ENCODE assay signal across 11 cellular contexts in the genomic region with DNA sequence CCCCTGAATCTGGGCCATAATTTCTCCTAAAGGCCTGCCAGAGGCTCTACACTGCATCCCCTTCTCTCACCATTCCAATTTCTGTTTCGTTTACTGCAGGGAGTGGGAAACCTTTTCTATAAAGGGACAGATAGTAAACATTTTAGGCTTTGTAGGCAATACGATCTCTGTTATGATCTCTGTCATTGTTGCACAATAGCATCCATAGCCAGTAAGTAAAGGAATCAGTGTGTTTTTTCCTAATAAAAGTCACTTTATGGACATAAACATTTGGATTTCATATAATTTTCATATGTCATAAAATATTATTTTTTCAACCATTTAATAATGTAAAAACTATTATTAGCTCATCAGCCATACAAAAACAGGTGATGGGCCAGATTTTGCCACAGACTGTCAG.
"Had no signal": no experiment of that assay in that cellular context is flagged by ENCODE, and none has a peak within 500 bp of the region (broad histone marks: within the 10 kb centered on the region; RNA-seq: fewer than 3 reads in every experiment).

No MANE protein-coding gene starts in this region.

- H3K4me1 ChIP-seq: HAP-1 had no signal

- H3K4me2 ChIP-seq: GM23338 had no signal

- H3K9ac ChIP-seq: GM23248 had no signal

- H2AFZ ChIP-seq: GM23248, GM23338 had no signal

- FAIRE-seq: H1, H54 had no signal

- DNase-seq: GM23248, GOT3, H7, H9, HCEC 1CT, HFFc6 had no signal

- H3K9me3 ChIP-seq: HAP-1 had no signal

- H3K36me3 ChIP-seq: HAP-1 had no signal

- H3K27ac ChIP-seq: GM23248 had no signal

- H3K4me3 ChIP-seq: GM23248, GM23338, HAP-1 had no signal

- ATAC-seq: GM23338, HCT116 had no signal
